In the genomic region with DNA sequence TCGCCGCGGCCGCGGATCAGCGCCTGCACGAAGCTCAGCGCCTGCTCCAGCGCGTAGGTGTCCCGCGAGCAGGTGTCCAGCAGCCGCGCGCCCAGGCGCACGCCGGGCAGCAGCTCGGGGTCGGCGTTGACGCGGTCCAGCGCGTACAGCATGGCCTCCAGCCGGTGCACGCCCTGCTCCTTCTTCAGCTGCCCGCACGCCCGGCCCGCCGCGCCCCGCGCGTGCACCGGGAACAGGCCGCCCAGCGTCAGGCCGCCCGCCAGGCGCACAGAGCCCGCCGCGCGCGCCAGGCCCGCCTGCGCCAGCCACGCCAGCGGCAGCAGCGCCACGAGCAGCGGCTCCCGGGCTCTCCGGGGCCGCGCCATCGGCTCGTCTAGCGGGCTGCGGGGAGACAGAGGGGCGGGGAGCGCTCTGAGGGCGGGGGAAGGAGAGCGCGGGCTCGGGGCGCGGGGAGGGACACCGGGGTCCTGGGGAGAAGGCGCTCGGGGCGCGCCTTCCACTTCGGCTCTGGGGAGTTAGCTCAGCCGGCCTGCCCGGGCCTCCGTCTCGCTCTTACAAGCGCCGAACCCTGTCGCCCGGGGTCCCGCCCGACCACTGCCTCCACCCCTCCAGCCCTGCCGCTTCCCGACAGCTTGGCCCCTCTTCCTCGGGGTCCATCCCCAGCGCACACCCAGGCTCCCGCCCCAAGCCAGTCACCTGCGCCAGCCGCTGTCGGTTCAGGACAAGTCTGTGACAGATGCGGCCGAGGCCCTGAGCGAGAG, we compare ENCODE assay signal across 21 cellular contexts. TPM values are rescaled to one million over a fixed set of nuclear protein-coding genes. Genes with fewer than 3 reads are reported as not detected.
DNase-seq lines count a peak whose midpoint lies in the region; ATAC-seq and TF ChIP-seq lines count a peak whose summit lies in the region.
"Had no signal": no experiment of that assay in that cellular context is flagged by ENCODE, and none has a peak within 500 bp of the region (broad histone marks: within the 10 kb centered on the region; RNA-seq: fewer than 3 reads in every experiment).

Gene GRM6 (minus strand): TSS at position 741 of the 761 bp plus-strand sequence. CDS start 376 bp downstream, at position 365.

- H3K4me3 Mint-ChIP-seq in neural crest cell (peak within 1 kb of the TSS; percentile 27), immature natural killer cell (peak within 1 kb of the TSS in 1 of 5 donors; percentile 13)

- H3K27me3 Mint-ChIP-seq in neural crest cell (ENCODE audit: low read depth) (peaks cover 66% of the 10 kb centered on the region), immature natural killer cell (ENCODE audit: low read depth in 3 of 3) (peaks cover 7 to 8% (median 7%) of the 10 kb centered on the region in 3 donors)

- H3K4me1 Mint-ChIP-seq in neural crest cell (peaks cover 5% of the 10 kb centered on the region), immature natural killer cell (no peaks in the 10 kb centered on the region)

- ATAC-seq in RWPE2 (ENCODE audit: low read depth) (no peak), GM21381 (IDR thresholded peaks at IDR 0.05; ENCODE audit: unreplicated experiment) (no peak)
- ATAC-seq: esophagus mucosa, mucosa of descending colon had no signal

- H3K27me3 ChIP-seq in RWPE2 (ENCODE audit: insufficient read depth, poor library complexity, severe bottlenecking), result peaks cover 21% of the 10 kb centered on the region
- H3K27me3 ChIP-seq in hepatocyte, result peaks cover 35% of the 10 kb centered on the region
- H3K27me3 ChIP-seq: SJSA1 had no signal

- H3K79me2 ChIP-seq in hepatocyte, result no peaks in the 10 kb centered on the region
- H3K79me2 ChIP-seq: parathyroid adenoma had no signal

- H3K4me2 ChIP-seq in hepatocyte, result peak within 1 kb of the TSS; percentile 65

- TF ChIP-seq CTCF in RWPE2 (IDR thresholded peaks at IDR 0.05; ENCODE audit: poor library complexity, severe bottlenecking), result no peak
- no peak for TF ChIP-seq CTCF in hepatocyte (IDR thresholded peaks at IDR 0.05; ENCODE audit: poor library complexity)
- no peak for TF ChIP-seq CTCF in neural crest cell (conservative IDR thresholded peaks at IDR 0.05)

- no peaks in the 10 kb centered on the region for H3K36me3 ChIP-seq in RWPE2 (ENCODE audit: low read depth)
- no peaks in the 10 kb centered on the region for H3K36me3 ChIP-seq in hepatocyte (replicated peaks; ENCODE audit: insufficient read depth, low read depth)
- H3K36me3 ChIP-seq: SJSA1 had no signal

- H3K9me3 ChIP-seq in RWPE2 (ENCODE audit: severe bottlenecking), result peaks cover 16% of the 10 kb centered on the region
- H3K9me3 ChIP-seq in hepatocyte (ENCODE audit: low read depth), result no peaks in the 10 kb centered on the region

- H3K27ac Mint-ChIP-seq in neural crest cell (ENCODE audit: unreplicated experiment) (no peak within 1 kb of the TSS), immature natural killer cell (no peak within 1 kb of the TSS)

- H2AFZ ChIP-seq in hepatocyte, result no peak within 1 kb of the TSS
- H2AFZ ChIP-seq: parathyroid adenoma had no signal

- H3K36me3 Mint-ChIP-seq in neural crest cell (ENCODE audit: low read depth) (no peaks in the 10 kb centered on the region), immature natural killer cell (peaks cover 0 to 4% (median 0%) of the 10 kb centered on the region in 3 donors)

- H3K4me1 ChIP-seq in RWPE2 (ENCODE audit: insufficient read depth, poor library complexity, severe bottlenecking) (no peaks in the 10 kb centered on the region), hepatocyte (ENCODE audit: insufficient read depth) (no peaks in the 10 kb centered on the region)
- H3K4me1 ChIP-seq: parathyroid adenoma, SJSA1 had no signal

- H3K9me3 Mint-ChIP-seq in neural crest cell (peaks cover 2% of the 10 kb centered on the region), immature natural killer cell (peaks cover 0 to 3% (median under 1%) of the 10 kb centered on the region in 6 donors)

- peak; percentile 26 for DNase-seq in ELF-1 (ENCODE audit: low read depth, low spot score)
- peak; percentile 69 for DNase-seq in RWPE2 (ENCODE audit: low spot score)
- no peak for DNase-seq in hepatocyte (ENCODE audit: low spot score)
- no peak for DNase-seq in neural crest cell (ENCODE audit: low read depth, low spot score)
- no peak for DNase-seq in stimulated activated CD4-positive, alpha-beta T cell treated with anti-CD3 and anti-CD28 coated beads, Interleukin-4, amount 100 ng/mL, for 1 hour
- DNase-seq in activated effector memory CD4-positive, alpha-beta T cell treated with anti-CD3 and anti-CD28 coated beads, Interleukin-2, amount 50 U/mL, for 16 hours, result no peak
- DNase-seq in immature natural killer cell, result no peak
- DNase-seq: activated CD8-positive, alpha-beta memory T cell treated with anti-CD3 and anti-CD28 coated beads, Interleukin-2, amount 50 U/mL, for 4 hours; activated naive CD4-positive, alpha-beta T cell; dermis blood vessel endothelial cell; KG1; mucosa of descending colon; NCI-H1092 treated with DMSO at 0.1 percent for 48 hours; stimulated activated CD4-positive, alpha-beta T cell treated with anti-CD3 and anti-CD28 coated beads, Interleukin-4, amount 100 ng/mL, for 24 hours; substantia nigra; T-helper 9 cell had no signal

- H3K4me3 ChIP-seq in RWPE2 (ENCODE audit: severe bottlenecking) (no peak within 1 kb of the TSS), hepatocyte (no peak within 1 kb of the TSS)
- H3K4me3 ChIP-seq: mucosa of descending colon, SJSA1 had no signal

- WGBS in hepatocyte (ENCODE audit: low lambda C conversion rate, missing lambda C conversion rate), result 6% methylated on average over 67 of the region's 97 CpGs

- H4K20me1 ChIP-seq in hepatocyte (ENCODE audit: insufficient read depth, poor library complexity, severe bottlenecking), result no peaks in the 10 kb centered on the region

- H3K27ac ChIP-seq in RWPE2 (ENCODE audit: poor library complexity, severe bottlenecking) (no peak within 1 kb of the TSS), hepatocyte (no peak within 1 kb of the TSS)
- H3K27ac ChIP-seq: parathyroid adenoma, SJSA1 had no signal

- H3K9me2 ChIP-seq in hepatocyte (replicated peaks; ENCODE audit: insufficient read depth), result no peaks in the 10 kb centered on the region

RNA-seq across cellular contexts. Expression of gene GRM6, which starts in this region (rescaled TPM):
- not detected in 2 replicates for total RNA-seq in hepatocyte
- polyA plus RNA-seq in hepatocyte, result not detected in 2 replicates
- not detected in 2 replicates for total RNA-seq in neural crest cell
- not detected for polyA plus RNA-seq in immature natural killer cell
- total RNA-seq: dermis blood vessel endothelial cell, esophagus mucosa, mucosa of descending colon, SJSA1, skeletal muscle tissue had no signal

Comparison
In these comparisons a context has a peak if more than half of its experiments do, and no peak if none do; other contexts are left out.
1. DNase-seq: peak in ELF-1 (single experiment) and RWPE2 (single experiment); none in hepatocyte (single experiment), neural crest cell (single experiment), stimulated activated CD4-positive, alpha-beta T cell treated with anti-CD3 and anti-CD28 coated beads, Interleukin-4, amount 100 ng/mL, for 1 hour (single experiment), activated effector memory CD4-positive, alpha-beta T cell treated with anti-CD3 and anti-CD28 coated beads, Interleukin-2, amount 50 U/mL, for 16 hours (single experiment) and immature natural killer cell (0 of 3).